ENCODE assay signal across 29 cellular contexts in the genomic region with DNA sequence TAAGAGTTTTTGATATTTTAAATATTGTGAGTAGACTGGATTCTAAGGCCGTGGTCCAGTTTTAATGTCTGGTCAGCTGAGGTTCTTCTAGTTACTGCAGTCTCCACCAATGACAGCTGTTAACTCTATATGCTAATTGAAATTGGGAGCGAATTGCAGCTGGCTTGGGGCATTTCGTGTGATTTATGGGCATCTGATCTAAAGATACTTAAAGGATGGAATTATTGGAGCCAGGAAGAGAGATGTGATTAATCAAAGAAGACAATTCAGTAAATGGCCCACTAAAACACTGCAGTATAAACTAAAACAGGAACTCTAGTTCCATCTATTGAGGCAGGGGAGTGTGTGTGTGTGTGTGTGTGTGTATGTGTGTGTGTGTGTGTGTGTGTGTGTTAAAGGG.
"Had no signal": no experiment of that assay in that cellular context is flagged by ENCODE, and none has a peak within 500 bp of the region (broad histone marks: within the 10 kb centered on the region; RNA-seq: fewer than 3 reads in every experiment).

No MANE protein-coding gene starts in this region.

- H3K27me3 Mint-ChIP-seq: activated CD4-positive, alpha-beta memory T cell treated with anti-CD3 and anti-CD28 coated beads for 36 hours; activated CD4-positive, alpha-beta T cell treated with anti-CD3 and anti-CD28 coated beads for 36 hours; activated naive CD8-positive, alpha-beta T cell had no signal

- H3K36me3 Mint-ChIP-seq: activated CD4-positive, alpha-beta memory T cell treated with anti-CD3 and anti-CD28 coated beads for 36 hours; activated naive CD8-positive, alpha-beta T cell had no signal

- ATAC-seq: activated CD4-positive, alpha-beta T cell treated with anti-CD3 and anti-CD28 coated beads for 36 hours; activated CD8-positive, alpha-beta T cell treated with anti-CD3 and anti-CD28 coated beads, Interleukin-2, amount 10 ng/mL, durations not matched to agents 7 days and 5 days; activated T-cell treated with anti-CD3 and anti-CD28 coated beads, Interleukin-2, amount 50 U/mL, for 4 hours; activated T-helper 17 cell treated with anti-CD3 and anti-CD28 coated beads, Interleukin-2, amount 50 U/mL, for 72 hours; gastroesophageal sphincter; heart right ventricle; T-helper 17 cell had no signal

- DNase-seq: activated CD4-positive, alpha-beta memory T cell treated with anti-CD3 and anti-CD28 coated beads for 36 hours; activated CD4-positive, alpha-beta T cell treated with anti-CD3 and anti-CD28 coated beads for 36 hours; activated CD4-positive, alpha-beta T cell treated with anti-CD3 and anti-CD28 coated beads, Interleukin-2, amount 10 ng/mL, durations not matched to agents 24 days and 14 days; activated CD4-positive, CD25-positive, alpha-beta regulatory T cell; activated CD4-positive, CD25-positive, alpha-beta regulatory T cell treated with anti-CD3 and anti-CD28 coated beads, Interleukin-2, amount 50 U/mL, for 72 hours; activated CD8-positive, alpha-beta T cell treated with anti-CD3 and anti-CD28 coated beads, Interleukin-2, amount 10 ng/mL, durations not matched to agents 7 days and 5 days; activated effector memory CD4-positive, alpha-beta T cell treated with Interleukin-2 at 50 U/mL for 16 hours; activated gamma-delta T cell treated with Interleukin-2 at 50 U/mL for 16 hours; activated naive CD4-positive, alpha-beta T cell treated with anti-CD3 and anti-CD28 coated beads, Interleukin-2, amount 50 U/mL, for 16 hours; activated naive CD4-positive, alpha-beta T cell treated with Interleukin-2 at 50 U/mL for 16 hours; activated T-cell treated with anti-CD3 and anti-CD28 coated beads, Interleukin-2, amount 50 U/mL, for 4 hours; amniotic stem cell; anterior cingulate cortex; brain microvascular endothelial cell; cortex of kidney; dermis blood vessel endothelial cell; effector CD4-positive, alpha-beta T cell; esophagus squamous epithelium; foreskin melanocyte; heart right ventricle; T-helper 17 cell; T1000 had no signal

- H3K27ac ChIP-seq: brain microvascular endothelial cell, epithelial cell of prostate, esophagus squamous epithelium, gastroesophageal sphincter, heart right ventricle, hepatocyte had no signal

- H3K9me3 Mint-ChIP-seq: activated CD4-positive, alpha-beta memory T cell treated with anti-CD3 and anti-CD28 coated beads for 36 hours; activated T-cell treated with anti-CD3 and anti-CD28 coated beads, Interleukin-2, amount 50 U/mL, for 4 hours; activated T-helper 17 cell treated with anti-CD3 and anti-CD28 coated beads, Interleukin-2, amount 50 U/mL, for 72 hours; central memory CD8-positive, alpha-beta T cell; T-helper 2 cell treated with Interferon-gamma antibody and Interleukin-4, amounts not matched to agents 5 μg/mL and 100 μg/mL, for 36 hours had no signal

- H3K4me3 Mint-ChIP-seq: activated CD4-positive, alpha-beta memory T cell treated with anti-CD3 and anti-CD28 coated beads for 36 hours; activated CD4-positive, alpha-beta T cell treated with anti-CD3 and anti-CD28 coated beads for 36 hours; activated CD4-positive, alpha-beta T cell treated with anti-CD3 and anti-CD28 coated beads, Interleukin-2, amount 10 ng/mL, durations not matched to agents 24 days and 14 days; activated CD8-positive, alpha-beta T cell treated with anti-CD3 and anti-CD28 coated beads, Interleukin-2, amount 10 ng/mL, durations not matched to agents 7 days and 5 days; activated naive CD8-positive, alpha-beta T cell; activated T-cell treated with anti-CD3 and anti-CD28 coated beads, Interleukin-2, amount 50 U/mL, for 4 hours; activated T-helper 17 cell treated with anti-CD3 and anti-CD28 coated beads, Interleukin-2, amount 50 U/mL, for 72 hours; central memory CD8-positive, alpha-beta T cell; T-helper 17 cell; T-helper 2 cell treated with Interferon-gamma antibody and Interleukin-4, amounts not matched to agents 5 μg/mL and 100 μg/mL, for 36 hours had no signal

- H3K27ac Mint-ChIP-seq: activated CD4-positive, alpha-beta memory T cell treated with anti-CD3 and anti-CD28 coated beads for 36 hours; activated CD4-positive, alpha-beta T cell treated with anti-CD3 and anti-CD28 coated beads for 36 hours; activated CD4-positive, alpha-beta T cell treated with anti-CD3 and anti-CD28 coated beads, Interleukin-2, amount 10 ng/mL, durations not matched to agents 24 days and 14 days; activated CD8-positive, alpha-beta T cell treated with anti-CD3 and anti-CD28 coated beads, Interleukin-2, amount 10 ng/mL, durations not matched to agents 7 days and 5 days; activated naive CD8-positive, alpha-beta T cell; activated T-helper 17 cell treated with anti-CD3 and anti-CD28 coated beads, Interleukin-2, amount 50 U/mL, for 72 hours; T-helper 17 cell; T-helper 2 cell treated with Interferon-gamma antibody and Interleukin-4, amounts not matched to agents 5 μg/mL and 100 μg/mL, for 36 hours had no signal

- H3K4me1 Mint-ChIP-seq: activated CD4-positive, alpha-beta T cell treated with anti-CD3 and anti-CD28 coated beads for 36 hours; activated CD4-positive, alpha-beta T cell treated with anti-CD3 and anti-CD28 coated beads, Interleukin-2, amount 10 ng/mL, durations not matched to agents 24 days and 14 days; activated T-helper 17 cell treated with anti-CD3 and anti-CD28 coated beads, Interleukin-2, amount 50 U/mL, for 72 hours; central memory CD8-positive, alpha-beta T cell; T-helper 17 cell had no signal

- H3K4me3 ChIP-seq: esophagus squamous epithelium, gastroesophageal sphincter, heart right ventricle, hepatocyte had no signal
